ENCODE assay signal across 18 cellular contexts in the genomic region with DNA sequence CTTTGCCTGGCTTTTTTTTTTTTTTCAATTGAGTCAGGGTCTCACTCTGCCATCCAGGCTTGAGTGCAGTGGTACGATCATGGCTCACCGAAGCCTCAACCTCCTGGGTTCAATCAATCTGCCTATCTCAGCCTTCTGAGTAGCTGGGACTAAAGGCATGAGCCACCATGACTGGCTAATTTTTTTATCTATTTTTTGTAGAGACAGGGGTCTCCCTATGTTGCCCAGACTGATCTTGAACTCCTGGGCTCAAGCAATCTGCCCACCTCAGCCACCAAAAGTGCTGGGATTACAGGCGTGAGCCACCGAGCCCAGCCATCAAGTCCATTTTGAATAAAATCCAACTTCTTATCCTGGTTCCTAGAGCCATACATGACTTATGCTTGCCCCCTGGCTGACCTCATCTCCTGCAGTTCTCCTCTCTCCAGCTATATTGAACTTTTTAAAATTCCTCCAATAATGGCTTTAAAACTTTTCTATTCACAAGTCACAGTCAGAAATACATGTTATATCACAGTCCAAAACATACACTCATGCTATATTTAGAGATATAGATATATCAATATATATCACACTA. TPM values are rescaled to one million over a fixed set of nuclear protein-coding genes. Genes with fewer than 3 reads are reported as not detected.
DNase-seq lines count a peak whose midpoint lies in the region; ATAC-seq, FAIRE-seq and TF ChIP-seq lines count a peak whose summit lies in the region.
"Had no signal": no experiment of that assay in that cellular context is flagged by ENCODE, and none has a peak within 500 bp of the region (broad histone marks: within the 10 kb centered on the region; RNA-seq: fewer than 3 reads in every experiment).

No MANE protein-coding gene starts in this region.

- no peaks in the 10 kb centered on the region for H3K36me3 ChIP-seq in MG63
- no peaks in the 10 kb centered on the region for H3K36me3 ChIP-seq in H1 (ENCODE audit: control insufficient read depth in 2 of 4, insufficient read depth in 4 of 4, low read length in 3 of 4)
- H3K36me3 ChIP-seq: BLaER1 had no signal

- no peak overlapping the region for H3K4me3 Mint-ChIP-seq in endothelial cell (ENCODE audit: unreplicated experiment)
- H3K4me3 Mint-ChIP-seq: CD8-positive, alpha-beta T cell had no signal

- no peaks in the 10 kb centered on the region for H3K9me3 Mint-ChIP-seq in endothelial cell (ENCODE audit: unreplicated experiment)
- H3K9me3 Mint-ChIP-seq: CD8-positive, alpha-beta T cell had no signal

- H3K79me2 ChIP-seq in H1 (ENCODE audit: control insufficient read depth in 1 of 2, insufficient read depth in 2 of 2, low read length in 2 of 2) = no peaks in the 10 kb centered on the region

- TF ChIP-seq POLR2A in A549 (IDR thresholded peaks at IDR 0.05; ENCODE audit: low read length) (no peak), H1 (IDR thresholded peaks at IDR 0.05; ENCODE audit: control extremely low read depth in 1 of 2, low read depth in 2 of 2, low read length in 2 of 2) (no peak)

- H3K4me1 Mint-ChIP-seq in endothelial cell (ENCODE audit: unreplicated experiment) = peaks cover 8% of the 10 kb centered on the region

- H2BK20ac ChIP-seq in H1 (ENCODE audit: low read length) = no peak overlapping the region

- no peaks in the 10 kb centered on the region for H3K36me3 Mint-ChIP-seq in endothelial cell (ENCODE audit: low read depth, unreplicated experiment)
- H3K36me3 Mint-ChIP-seq: CD8-positive, alpha-beta T cell had no signal

- TF ChIP-seq CTCF in A549 (IDR thresholded peaks at IDR 0.05) (no peak), H1 (IDR thresholded peaks at IDR 0.05; ENCODE audit: control extremely low read depth in 1 of 3, insufficient read depth in 1 of 3, low read depth in 1 of 3, low read length in 3 of 3) (no peak), fibroblast of the aortic adventitia (IDR thresholded peaks at IDR 0.05; ENCODE audit: insufficient read depth, low read length) (no peak), endothelial cell (IDR thresholded peaks at IDR 0.05; ENCODE audit: unreplicated experiment) (no peak)

- H4K8ac ChIP-seq in H1 (ENCODE audit: extremely low read depth, insufficient read depth, low read length) = 0 out of 2 replicates have a peak overlapping the region, but pooled peaks have one; percentile 14

- no peak overlapping the region for H2BK5ac ChIP-seq in H1 (ENCODE audit: low read depth, low read length)

- WGBS in A549 (ENCODE audit: missing lambda C conversion rate) = 62% methylated on average over 4 of the region's 4 CpGs
- WGBS in H1 (ENCODE audit: extremely low coverage in 1 of 2, insufficient coverage in 1 of 2, insufficient read length in 1 of 2, insufficient replicate concordance in 2 of 2, low coverage in 1 of 2, low lambda C conversion rate in 2 of 2, missing lambda C conversion rate in 1 of 2), 2 experiments = 100% methylated on average over 4 of the region's 4 CpGs; no CpG with 5 or more reads in 1 of the 2 experiments

- H3K4me1 ChIP-seq in A549 (peaks cover 19% of the 10 kb centered on the region), H1 (replicated peaks in 1 of 4; ENCODE audit: control insufficient read depth in 3 of 4, insufficient read depth in 4 of 4, low read length in 3 of 4) (no peaks in the 10 kb centered on the region)
- H3K4me1 ChIP-seq: BLaER1 had no signal

- H3K56ac ChIP-seq in H1 (replicated peaks; ENCODE audit: insufficient read length, low read depth, low read length) = no peak overlapping the region

- no peak overlapping the region for H3K18ac ChIP-seq in H1 (ENCODE audit: extremely low read depth, low read length)

- H3K4me3 ChIP-seq in A549 (no peak overlapping the region), MG63 (no peak overlapping the region), H1 (ENCODE audit: extremely low read depth in 1 of 4, insufficient read depth in 2 of 4, low read depth in 3 of 4, low read length in 4 of 4) (no peak overlapping the region), fibroblast of the aortic adventitia (ENCODE audit: low read depth, low read length) (no peak overlapping the region)
- H3K4me3 ChIP-seq: BLaER1, GM12878 had no signal

- no peak overlapping the region for H3K14ac ChIP-seq in H1 (ENCODE audit: insufficient read length)

- H3K4ac ChIP-seq in H1 (replicated peaks; ENCODE audit: insufficient read length, low read depth, low read length) = no peak overlapping the region

- H3K23me2 ChIP-seq in H1 (ENCODE audit: low read depth, low read length) = no peaks in the 10 kb centered on the region

- H2BK15ac ChIP-seq in H1 (ENCODE audit: low read length) = no peak overlapping the region

- no peak overlapping the region for H2BK120ac ChIP-seq in H1 (replicated peaks; ENCODE audit: low read depth, low read length)

- POLR2A ChIA-PET in A549 (lab: Yijun Ruan, JAX) = interaction anchor here (3.4 kb wide), 1 partner anchor 11 kb away, joined by 20 read pairs; a partner anchor contains a TSS
- POLR2A ChIA-PET in H1 (lab: Charles Lee; ENCODE audit: partially characterized antibody) = interaction anchor here (23.7 kb wide), 1 partner anchor 16 kb away, joined by 651 read pairs; a partner anchor contains a TSS

- DNase-seq in A549 (ENCODE audit: low read depth in 1 of 2, low spot score in 1 of 2) (no peak), MG63 (peak; percentile 36), H1 (ENCODE audit: low read depth in 1 of 2, low spot score in 2 of 2) (no peak), fibroblast of the aortic adventitia (ENCODE audit: low read depth) (peak; percentile 69), globus pallidus (ENCODE audit: low spot score) (no peak), endothelial cell (ENCODE audit: low spot score) (no peak), NCI-H446 (lab: John Stamatoyannopoulos, UW) (no peak)
- DNase-seq: CD8-positive, alpha-beta T cell; DMS 273 treated with DMSO at 0.1 percent for 48 hours; DMS53; DND-41; EL; HCEC 1CT had no signal

- no peaks in the 10 kb centered on the region; the same call in none of the 2 replicates for H3K27me3 ChIP-seq in MG63
- no peaks in the 10 kb centered on the region for H3K27me3 ChIP-seq in H1 (replicated peaks in 1 of 4; ENCODE audit: control insufficient read depth in 3 of 4, extremely low read depth in 1 of 4, insufficient read depth in 3 of 4, low read length in 3 of 4)

- H4K5ac ChIP-seq in H1 (ENCODE audit: insufficient read length, low read depth, low read length) = no peak overlapping the region

- FAIRE-seq in A549 (lab: Jason Lieb, UNC) (no peak), H1 (lab: Jason Lieb, UNC) (no peak)
- FAIRE-seq: GM12878, H54 had no signal

- no peak overlapping the region for H4K91ac ChIP-seq in H1 (replicated peaks; ENCODE audit: insufficient read length, low read length)

- no peak overlapping the region for H2AFZ ChIP-seq in H1 (ENCODE audit: low read length)

- no peaks in the 10 kb centered on the region for H3K9me3 ChIP-seq in A549
- no peaks in the 10 kb centered on the region for H3K9me3 ChIP-seq in MG63
- H3K9me3 ChIP-seq in H1 (ENCODE audit: insufficient read depth in 2 of 2, low read depth in 1 of 2, low read length in 1 of 2) = no peaks in the 10 kb centered on the region
- H3K9me3 ChIP-seq: BLaER1 had no signal

- CTCF ChIA-PET in A549 (lab: Yijun Ruan, JAX) = interaction anchor here (1.2 to 33.1 kb wide), 3 partner anchors 14 to 28 kb away, joined by 3 to 1365 read pairs (median 75); a partner anchor contains a TSS
- CTCF ChIA-PET in H1 (lab: Charles Lee; ENCODE audit: partially characterized antibody) = interaction anchor here (0.6 to 20.7 kb wide), 3 partner anchors 14 to 118 kb away, joined by 3 to 678 read pairs (median 30); a partner anchor contains a TSS

- no peak overlapping the region for H2AK5ac ChIP-seq in H1 (ENCODE audit: low read depth, low read length)

- no peaks in the 10 kb centered on the region for H4K20me1 ChIP-seq in H1 (replicated peaks in 1 of 2; ENCODE audit: control insufficient read depth in 1 of 2, insufficient read depth in 2 of 2, low read length in 2 of 2)
- H4K20me1 ChIP-seq: BLaER1 had no signal

- H3K27ac Mint-ChIP-seq in endothelial cell (ENCODE audit: unreplicated experiment) = no peak overlapping the region
- H3K27ac Mint-ChIP-seq: CD8-positive, alpha-beta T cell had no signal

- TF ChIP-seq EP300 in A549 (IDR thresholded peaks at IDR 0.05) (no peak), H1 (IDR thresholded peaks at IDR 0.05; ENCODE audit: borderline replicate concordance in 1 of 2, low read depth in 2 of 2, low read length in 2 of 2) (no peak)

- H3K27me3 Mint-ChIP-seq in endothelial cell (ENCODE audit: unreplicated experiment) = peaks cover 4% of the 10 kb centered on the region

- no peak overlapping the region for H2BK12ac ChIP-seq in H1 (ENCODE audit: low read depth, low read length)

- H3K9ac ChIP-seq in H1 (replicated peaks in 1 of 4; ENCODE audit: extremely low read depth in 1 of 4, low read depth in 3 of 4, low read length in 3 of 4) = no peak overlapping the region
- H3K9ac ChIP-seq: BLaER1 had no signal

- TF ChIP-seq RAD21 in A549 (conservative IDR thresholded peaks at IDR 0.05 in 1 of 2, IDR thresholded peaks at IDR 0.05 in 1 of 2) (no peak), H1 (IDR thresholded peaks at IDR 0.05 in 1 of 2, conservative IDR thresholded peaks at IDR 0.05 in 1 of 2; ENCODE audit: low read depth in 2 of 2, low read length in 2 of 2) (no peak)

- H3K23ac ChIP-seq in H1 (ENCODE audit: insufficient read length) = no peak overlapping the region

- H3K27ac ChIP-seq in A549 = peak overlapping the region; percentile 15 to 61; a peak in 4 of 6 replicates
- no peak overlapping the region for H3K27ac ChIP-seq in H1 (ENCODE audit: low read depth, low read length)
- H3K27ac ChIP-seq: 22Rv1, BLaER1 had no signal

- peak in 1 of 2 experiments; percentile 40; a peak in 1 of 6 replicates for ATAC-seq in A549
- ATAC-seq in HG03439 (IDR thresholded peaks at IDR 0.05; ENCODE audit: unreplicated experiment) = no peak
- ATAC-seq: CD8-positive, alpha-beta T cell; GM12878 had no signal

- H3K4me2 ChIP-seq in A549 (0 out of 3 replicates have a peak overlapping the region, but pooled peaks have one; percentile 3), H1 (ENCODE audit: insufficient read depth in 1 of 2, low read depth in 2 of 2, low read length in 2 of 2) (no peak overlapping the region)
- H3K4me2 ChIP-seq: BLaER1 had no signal

- H3K79me1 ChIP-seq in H1 (ENCODE audit: low read depth, low read length) = no peaks in the 10 kb centered on the region

RNA-seq across cellular contexts. Expression of a gene that starts 10.4 kb away (rescaled TPM):
- 37.8 and 54.5 TPM in 2 replicates for polyA plus RNA-seq in A549 (2011; rRNA removed)
- 40.9 and 56.4 TPM in 2 replicates for polyA plus RNA-seq in A549 (2012; cell fraction: cytosol; rRNA removed)
- 52.9 and 85.6 TPM in 2 replicates for polyA plus RNA-seq in A549 (2012; cell fraction: nucleus; rRNA removed)
- polyA plus RNA-seq in A549 (2017; fragmentation: RNase III; extraction: RNeasy Plus Mini Kit Qiagen cat#74134 plus additional on column Dnase treatment) = 16.8 to 28.7 TPM (median 26.5 TPM) in 3 replicates
- 59.3 and 68.2 TPM in 2 replicates for polyA minus RNA-seq in A549 (2011; rRNA and poly(A)+ RNA removed)
- total RNA-seq in MG63 (2014; rRNA removed; shearing (Covaris generic); ENCODE audit: low replicate concordance) = 0.12 TPM in 1 of 2 replicates, not detected in the other
- total RNA-seq in H1 (2021; fragmentation: NEBNext Ultra II Directional; extraction: Animal tissue kit (Norgen Biotek cat#: 25700)) = 15.8 and 16.2 TPM in 2 replicates
- polyA plus RNA-seq in H1 (2011; rRNA removed) = 17.1 and 17.8 TPM in 2 replicates
- 27.5 TPM for polyA plus RNA-seq in H1 (2011; cell fraction: cytosol; rRNA removed)
- polyA plus RNA-seq in H1 (2011; cell fraction: nucleus; rRNA removed) = 31.4 TPM
- polyA plus RNA-seq in H1 (2012, experiment 1 of 2) = 21.5 to 28.9 TPM (median 24.5 TPM) in 4 replicates
- polyA plus RNA-seq in H1 (2012, experiment 2 of 2) = 20.6 TPM
- 3.1 TPM for polyA plus RNA-seq in H1 (2013, experiment 1 of 2)
- polyA plus RNA-seq in H1 (2013, experiment 2 of 2) = 3.2 TPM
- 30.9 and 33.3 TPM in 2 replicates for polyA minus RNA-seq in H1 (2011; rRNA and poly(A)+ RNA removed)
- polyA minus RNA-seq in H1 (2011; cell fraction: cytosol; rRNA and poly(A)+ RNA removed) = 14.7 TPM
- polyA minus RNA-seq in H1 (2011; cell fraction: nucleus; rRNA and poly(A)+ RNA removed) = 44.2 TPM
- 0.72 TPM in 1 of 2 replicates, not detected in the other for total RNA-seq in fibroblast of the aortic adventitia (ENCODE audit: low replicate concordance)
- total RNA-seq in endothelial cell (ENCODE audit: unreplicated experiment) = 1.0 TPM

RNA-seq across cellular contexts. Expression of a gene that starts 24.1 kb away (rescaled TPM):
- polyA plus RNA-seq in A549 (2011; rRNA removed) (132 TPM in 2 replicates), A549 (2017; fragmentation: RNase III; extraction: RNeasy Plus Mini Kit Qiagen cat#74134 plus additional on column Dnase treatment) (112 to 119 TPM (median 116 TPM) in 3 replicates), H1 (2011; rRNA removed) (43.4 and 43.5 TPM in 2 replicates)
- polyA plus RNA-seq in A549 (2012; cell fraction: cytosol; rRNA removed) = 96.9 and 97.8 TPM in 2 replicates
- 129 and 169 TPM in 2 replicates for polyA plus RNA-seq in A549 (2012; cell fraction: nucleus; rRNA removed)
- 96.4 and 97.5 TPM in 2 replicates for polyA minus RNA-seq in A549 (2011; rRNA and poly(A)+ RNA removed)
- total RNA-seq in MG63 (2014; rRNA removed; shearing (Covaris generic); ENCODE audit: low replicate concordance) = 76.0 and 85.0 TPM in 2 replicates
- 98.1 and 107 TPM in 2 replicates for total RNA-seq in H1 (2021; fragmentation: NEBNext Ultra II Directional; extraction: Animal tissue kit (Norgen Biotek cat#: 25700))
- 68.7 TPM for polyA plus RNA-seq in H1 (2011; cell fraction: cytosol; rRNA removed)
- polyA plus RNA-seq in H1 (2011; cell fraction: nucleus; rRNA removed) = 122 TPM
- polyA plus RNA-seq in H1 (2012, experiment 1 of 2) = 98.3 to 156 TPM (median 103 TPM) in 4 replicates
- 30.8 TPM for polyA plus RNA-seq in H1 (2012, experiment 2 of 2)
- 67.8 TPM for polyA plus RNA-seq in H1 (2013, experiment 1 of 2)
- polyA plus RNA-seq in H1 (2013, experiment 2 of 2) = 65.2 TPM
- polyA minus RNA-seq in H1 (2011; rRNA and poly(A)+ RNA removed) = 57.7 and 58.0 TPM in 2 replicates
- polyA minus RNA-seq in H1 (2011; cell fraction: cytosol; rRNA and poly(A)+ RNA removed) = 26.0 TPM
- polyA minus RNA-seq in H1 (2011; cell fraction: nucleus; rRNA and poly(A)+ RNA removed) = 48.6 TPM
- total RNA-seq in fibroblast of the aortic adventitia (ENCODE audit: low replicate concordance) (54.1 and 151 TPM in 2 replicates), endothelial cell (ENCODE audit: unreplicated experiment) (96.2 TPM)

RNA-seq across cellular contexts. Expression of a gene that starts 49.3 kb away (rescaled TPM):
- polyA plus RNA-seq in A549 (2011; rRNA removed) = 50.9 and 61.9 TPM in 2 replicates
- 39.7 and 47.3 TPM in 2 replicates for polyA plus RNA-seq in A549 (2012; cell fraction: cytosol; rRNA removed)
- polyA plus RNA-seq in A549 (2012; cell fraction: nucleus; rRNA removed) = 107 and 122 TPM in 2 replicates
- polyA plus RNA-seq in A549 (2017; fragmentation: RNase III; extraction: RNeasy Plus Mini Kit Qiagen cat#74134 plus additional on column Dnase treatment) = 41.2 to 45.5 TPM (median 42.2 TPM) in 3 replicates
- 38.4 and 39.2 TPM in 2 replicates for polyA minus RNA-seq in A549 (2011; rRNA and poly(A)+ RNA removed)
- total RNA-seq in MG63 (2014; rRNA removed; shearing (Covaris generic); ENCODE audit: low replicate concordance) = 0.94 and 3.2 TPM in 2 replicates
- 65.1 and 75.6 TPM in 2 replicates for total RNA-seq in H1 (2021; fragmentation: NEBNext Ultra II Directional; extraction: Animal tissue kit (Norgen Biotek cat#: 25700))
- 45.7 and 53.9 TPM in 2 replicates for polyA plus RNA-seq in H1 (2011; rRNA removed)
- polyA plus RNA-seq in H1 (2011; cell fraction: cytosol; rRNA removed) = 41.4 TPM
- 74.7 TPM for polyA plus RNA-seq in H1 (2011; cell fraction: nucleus; rRNA removed)
- 69.5 to 77.3 TPM (median 76.2 TPM) in 4 replicates for polyA plus RNA-seq in H1 (2012, experiment 1 of 2)
- polyA plus RNA-seq in H1 (2012, experiment 2 of 2) = 75.8 TPM
- 133 TPM for polyA plus RNA-seq in H1 (2013, experiment 1 of 2)
- polyA plus RNA-seq in H1 (2013, experiment 2 of 2) = 163 TPM
- polyA minus RNA-seq in H1 (2011; rRNA and poly(A)+ RNA removed) = 31.9 and 35.7 TPM in 2 replicates
- polyA minus RNA-seq in H1 (2011; cell fraction: cytosol; rRNA and poly(A)+ RNA removed) = 34.4 TPM
- 30.8 TPM for polyA minus RNA-seq in H1 (2011; cell fraction: nucleus; rRNA and poly(A)+ RNA removed)
- total RNA-seq in fibroblast of the aortic adventitia (ENCODE audit: low replicate concordance) = 4.8 and 23.8 TPM in 2 replicates
- 16.0 TPM for total RNA-seq in endothelial cell (ENCODE audit: unreplicated experiment)

RNA-seq across cellular contexts. Expression of a gene that starts 57.7 kb away (rescaled TPM):
- polyA plus RNA-seq in A549 (2011; rRNA removed) = 12.9 and 15.4 TPM in 2 replicates
- 15.7 and 22.0 TPM in 2 replicates for polyA plus RNA-seq in A549 (2012; cell fraction: cytosol; rRNA removed)
- polyA plus RNA-seq in A549 (2012; cell fraction: nucleus; rRNA removed) = 46.7 and 47.9 TPM in 2 replicates
- 17.2 to 25.8 TPM (median 23.9 TPM) in 3 replicates for polyA plus RNA-seq in A549 (2017; fragmentation: RNase III; extraction: RNeasy Plus Mini Kit Qiagen cat#74134 plus additional on column Dnase treatment)
- polyA minus RNA-seq in A549 (2011; rRNA and poly(A)+ RNA removed) = 20.3 and 25.5 TPM in 2 replicates
- total RNA-seq in MG63 (2014; rRNA removed; shearing (Covaris generic); ENCODE audit: low replicate concordance) = 13.9 and 19.0 TPM in 2 replicates
- total RNA-seq in H1 (2021; fragmentation: NEBNext Ultra II Directional; extraction: Animal tissue kit (Norgen Biotek cat#: 25700)) = 12.5 and 16.9 TPM in 2 replicates
- 16.0 and 18.4 TPM in 2 replicates for polyA plus RNA-seq in H1 (2011; rRNA removed)
- polyA plus RNA-seq in H1 (2011; cell fraction: cytosol; rRNA removed) = 13.3 TPM
- 37.4 TPM for polyA plus RNA-seq in H1 (2011; cell fraction: nucleus; rRNA removed)
- 25.2 to 35.8 TPM (median 28.9 TPM) in 4 replicates for polyA plus RNA-seq in H1 (2012, experiment 1 of 2)
- polyA plus RNA-seq in H1 (2012, experiment 2 of 2) = 18.3 TPM
- 4.6 TPM for polyA plus RNA-seq in H1 (2013, experiment 1 of 2)
- polyA plus RNA-seq in H1 (2013, experiment 2 of 2) = 4.8 TPM
- polyA minus RNA-seq in H1 (2011; rRNA and poly(A)+ RNA removed) = 14.3 TPM in 2 replicates
- polyA minus RNA-seq in H1 (2011; cell fraction: cytosol; rRNA and poly(A)+ RNA removed) = 14.3 TPM
- polyA minus RNA-seq in H1 (2011; cell fraction: nucleus; rRNA and poly(A)+ RNA removed) = 15.2 TPM
- 16.1 and 27.7 TPM in 2 replicates for total RNA-seq in fibroblast of the aortic adventitia (ENCODE audit: low replicate concordance)
- 83.1 TPM for total RNA-seq in endothelial cell (ENCODE audit: unreplicated experiment)

Comparison
In these comparisons a context has a peak if more than half of its experiments do, and no peak if none do; other contexts are left out.
1. DNase-seq: peak in MG63 (single experiment) and fibroblast of the aortic adventitia (single experiment); none in A549 (0 of 2), H1 (0 of 2), globus pallidus (single experiment), endothelial cell (single experiment) and NCI-H446 (0 of 2).